ENCODE assay signal across 8 cellular contexts in genomic region chr4:112705891-112706839, GRCh38.
DNase-seq lines count a peak whose midpoint lies in the region; ATAC-seq, FAIRE-seq and TF ChIP-seq lines count a peak whose summit lies in the region.
"Not testable (repeated sequence)": the region's sequence is repeated elsewhere in the genome, so short reads cannot be mapped to it uniquely, and the experiment has no call there.

No MANE protein-coding gene starts in this region.

- H3K4me1 ChIP-seq in OCI-LY7 (ENCODE audit: insufficient read depth, low read length, poor library complexity, severe bottlenecking), result peaks cover 16% of the 10 kb centered on the region
- H3K4me1 ChIP-seq in esophagus muscularis mucosa, result peaks cover 6 to 21% (median 12%) of the 10 kb centered on the region in 4 donors
- not testable (repeated sequence) for H3K4me1 ChIP-seq in lower lobe of right lung; small intestine (ENCODE audit: control insufficient read depth in 2 of 2, insufficient read depth in 1 of 2, low read depth in 1 of 2, low read length in 1 of 2)

- not testable (repeated sequence) for H4K20me1 ChIP-seq in OCI-LY7 (ENCODE audit: insufficient read depth, low read length)

- H3K9me3 Mint-ChIP-seq in CD14-positive monocyte, result peaks cover 0 to 17% (median 10%) of the 10 kb centered on the region in 7 donors

- peak overlapping the region; percentile 65 for H3K4me3 ChIP-seq in OCI-LY7 (ENCODE audit: low read depth, low read length, poor library complexity, severe bottlenecking)
- H3K4me3 ChIP-seq in esophagus muscularis mucosa, result peak overlapping the region; percentile 64 to 81 (median 66)
- peak overlapping the region; percentile 57 for H3K4me3 ChIP-seq in lower lobe of right lung
- peak overlapping the region; percentile 41 to 45 for H3K4me3 ChIP-seq in small intestine (ENCODE audit: low read depth in 1 of 2, low read length in 2 of 2)

- peaks cover 43 to 62% (median 56%) of the 10 kb centered on the region in 3 donors for H3K27me3 Mint-ChIP-seq in CD14-positive monocyte (ENCODE audit: low read depth in 3 of 3)

- not testable (repeated sequence) for TF ChIP-seq POLR2A in esophagus muscularis mucosa (IDR thresholded peaks at IDR 0.05; ENCODE audit: low read depth)

- CTCF ChIA-PET in OCI-LY7 (lab: Charles Lee; ENCODE audit: unreplicated experiment), result interaction anchor here (0.6 kb wide), 1 partner anchor 13 kb away, joined by 4 read pairs; no protein-coding TSS in a partner anchor

- TF ChIP-seq CTCF in CD14-positive monocyte (IDR thresholded peaks at IDR 0.05); OCI-LY7 (conservative IDR thresholded peaks at IDR 0.05; ENCODE audit: low read length); esophagus muscularis mucosa (IDR thresholded peaks at IDR 0.05); lower lobe of right lung (IDR thresholded peaks at IDR 0.05): not testable (repeated sequence)

- not testable (repeated sequence) for TF ChIP-seq EP300 in esophagus muscularis mucosa (IDR thresholded peaks at IDR 0.05)

- BruUV-seq in OCI-LY7 (replicated peaks; lab: Mats Ljungman, UMichigan), result not testable (repeated sequence)

- H3K27ac ChIP-seq in OCI-LY7 (ENCODE audit: low read depth, low read length, poor library complexity, severe bottlenecking); lower lobe of right lung; small intestine (ENCODE audit: low read depth in 1 of 2, low read length in 1 of 2): not testable (repeated sequence)
- peak overlapping the region; percentile 58 to 77 (median 70) for H3K27ac ChIP-seq in esophagus muscularis mucosa (replicated peaks in 1 of 4)

- 0% methylated on average over 18 of the region's 74 CpGs for WGBS in esophagus muscularis mucosa
- 0 to 2% (median 1%) methylated on average over 22 to 34 of the region's 74 CpGs for WGBS in small intestine, 3 donors

- ATAC-seq in GM19438 (IDR thresholded peaks at IDR 0.05; ENCODE audit: low read depth, unreplicated experiment), result peak; percentile 56
- ATAC-seq in HG03571 (IDR thresholded peaks at IDR 0.05; ENCODE audit: unreplicated experiment), result peak; percentile 39
- peak; percentile 78 to 84 for ATAC-seq in lower lobe of right lung

- H3K36me3 ChIP-seq in OCI-LY7 (ENCODE audit: insufficient read depth, low read length); esophagus muscularis mucosa; lower lobe of right lung; small intestine (ENCODE audit: control insufficient read depth in 2 of 2, insufficient read depth in 2 of 2, low read length in 2 of 2): not testable (repeated sequence)

- peaks cover 14% of the 10 kb centered on the region for H3K4me1 Mint-ChIP-seq in CD14-positive monocyte

- intact Hi-C loops in CD14-positive monocyte (cut with micrococcal nuclease); OCI-LY7 (cut with micrococcal nuclease; ENCODE audit: unreplicated experiment); esophagus muscularis mucosa (cut with DNase I); lower lobe of right lung (cut with DNase I): not testable (repeated sequence)

- POLR2A ChIA-PET in OCI-LY7 (lab: Charles Lee), result interaction anchor here (0.5 to 1.4 kb wide), 5 partner anchors 11 to 302 kb away, joined by 3 to 4 read pairs (median 3); no protein-coding TSS in a partner anchor

- not testable (repeated sequence) for H3K27ac Mint-ChIP-seq in CD14-positive monocyte

- H3K27me3 ChIP-seq in esophagus muscularis mucosa (peaks cover 0 to 11% (median 0%) of the 10 kb centered on the region in 4 donors), lower lobe of right lung (ENCODE audit: low read depth) (peaks cover 46% of the 10 kb centered on the region), small intestine (ENCODE audit: control insufficient read depth in 2 of 2, insufficient read depth in 2 of 2, low read length in 2 of 2) (peaks cover 0 to 15% of the 10 kb centered on the region in 2 donors)

- not testable (repeated sequence) for FAIRE-seq in small intestine (lab: Jason Lieb, UNC)

- not testable (repeated sequence) for H3K9me3 ChIP-seq in OCI-LY7 (ENCODE audit: low read length); esophagus muscularis mucosa; lower lobe of right lung; small intestine (ENCODE audit: control insufficient read depth, low read depth)

- H3K4me2 ChIP-seq in OCI-LY7 (ENCODE audit: low read length), result peak overlapping the region; percentile 57

- H3K4me3 Mint-ChIP-seq in CD14-positive monocyte, result peak overlapping the region; percentile 73 to 90

- not testable (repeated sequence) for H3K36me3 Mint-ChIP-seq in CD14-positive monocyte

- peak overlapping the region; percentile 92 for H2AFZ ChIP-seq in OCI-LY7 (ENCODE audit: low read length)

- DNase-seq in CD14-positive monocyte (ENCODE audit: low spot score); lower lobe of right lung; small intestine: not testable (repeated sequence)
- peak; percentile 20 for DNase-seq in OCI-LY7 (ENCODE audit: low spot score)
- DNase-seq in activated naive CD4-positive, alpha-beta T cell treated with Interleukin-2 at 50 U/mL for 16 hours, result peak; percentile 9
- DNase-seq in esophagus muscularis mucosa (ENCODE audit: extremely low spot score), result peak; percentile 89

- not testable (repeated sequence) for H3K79me2 ChIP-seq in OCI-LY7 (ENCODE audit: insufficient read depth, low read depth, low read length)

- H3K9me2 ChIP-seq in OCI-LY7 (ENCODE audit: insufficient read depth, low read length), result not testable (repeated sequence)
